ENCODE assay signal across 30 cellular contexts in the genomic region with DNA sequence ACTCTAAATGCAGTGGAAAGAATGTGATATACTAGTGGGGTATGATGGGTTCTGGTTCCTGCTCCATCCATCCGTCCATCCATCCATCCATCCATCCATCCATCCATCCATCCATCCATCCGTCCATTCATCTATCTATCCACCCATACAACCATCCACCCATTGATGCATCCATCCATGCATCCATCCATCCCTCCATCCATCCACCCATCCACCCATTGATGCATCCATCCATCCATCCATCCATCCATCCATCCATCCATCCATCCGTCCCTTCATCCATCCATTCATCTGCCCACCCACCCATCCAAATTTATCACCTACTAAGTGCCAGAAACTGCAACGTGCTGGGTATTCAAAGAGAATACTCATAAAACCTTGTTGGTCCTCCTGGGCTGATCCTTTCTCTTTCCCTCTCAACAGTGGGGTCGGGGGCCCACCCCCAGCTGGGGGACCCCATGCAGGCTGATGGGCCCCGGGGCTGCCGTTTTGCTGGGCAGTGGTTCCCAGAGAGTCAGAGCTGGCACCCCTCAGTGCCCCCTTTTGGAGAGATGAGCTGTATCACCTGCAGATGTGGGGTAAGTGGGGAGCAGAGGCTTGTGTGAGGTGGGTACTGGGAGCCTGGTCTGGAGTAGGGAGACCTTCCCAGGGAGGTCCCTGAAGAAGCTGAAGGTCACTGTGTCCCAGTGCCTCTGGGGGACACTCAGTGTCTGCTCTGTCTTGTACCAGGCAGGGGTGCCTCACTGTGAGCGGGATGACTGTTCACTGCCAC. TPM values are rescaled to one million over a fixed set of nuclear protein-coding genes. Genes with fewer than 3 reads are reported as not detected.
"Had no signal": no experiment of that assay in that cellular context is flagged by ENCODE, and none has a peak within 500 bp of the region (broad histone marks: within the 10 kb centered on the region; RNA-seq: fewer than 3 reads in every experiment).

No MANE protein-coding gene starts in this region.

- H3K27ac Mint-ChIP-seq: dendritic cell treated with granulocyte-macrophage colony-stimulating factor and Interleukin-4, amounts not matched to agents 40 ng/mL and 50 ng/mL, for 4 days; natural killer cell; type B pancreatic cell had no signal

- H3K4me3 Mint-ChIP-seq: dendritic cell treated with granulocyte-macrophage colony-stimulating factor and Interleukin-4, amounts not matched to agents 40 ng/mL and 50 ng/mL, for 4 days; natural killer cell; type B pancreatic cell had no signal

- H3K36me3 Mint-ChIP-seq: natural killer cell, type B pancreatic cell had no signal

- H3K4me1 ChIP-seq: colonic mucosa, esophagus squamous epithelium, heart right ventricle, left lung, parathyroid adenoma, prostate gland, right atrium auricular region, stomach, testis, tibial artery had no signal

- H3K4me3 ChIP-seq: colonic mucosa, esophagus squamous epithelium, heart right ventricle, left lung, prostate gland, right atrium auricular region, smooth muscle cell, stomach, testis, tibial artery had no signal

- DNase-seq: central memory CD4-positive, alpha-beta T cell; colonic mucosa; effector CD8-positive, alpha-beta T cell; erythroblast; esophagus squamous epithelium; foreskin melanocyte; glutamatergic neuron; heart right ventricle; hippocampal formation; left cardiac atrium; mammary epithelial cell; natural killer cell; stimulated activated CD4-positive, alpha-beta T cell treated with anti-CD3 and anti-CD28 coated beads, Interleukin-12 subunit alpha, Interleukin-12 subunit beta, amount 100 ng/mL, for 4 hours; stimulated activated CD4-positive, alpha-beta T cell treated with anti-CD3 and anti-CD28 coated beads, Interleukin-1b, Interleukin-23, amount 100 ng/mL, for 48 hours; stimulated activated CD4-positive, alpha-beta T cell treated with anti-CD3 and anti-CD28 coated beads, Interleukin-4, amount 100 ng/mL, for 1 hour; stimulated activated CD8-positive, alpha-beta memory T cell treated with anti-CD3 and anti-CD28 coated beads, Interleukin-4, amount 100 ng/mL, for 48 hours; stomach; testis had no signal

- FAIRE-seq: islet of Langerhans had no signal

- H3K9me3 ChIP-seq: colonic mucosa, esophagus squamous epithelium, heart right ventricle, left lung, prostate gland, right atrium auricular region, stomach, testis, tibial artery had no signal

- H3K36me3 ChIP-seq: colonic mucosa, esophagus squamous epithelium, left lung, prostate gland, right atrium auricular region had no signal

- ATAC-seq: heart right ventricle, left cardiac atrium, left lung, natural killer cell, sciatic nerve had no signal

- H3K4me1 Mint-ChIP-seq: natural killer cell had no signal

- H3K9me3 Mint-ChIP-seq: dendritic cell treated with granulocyte-macrophage colony-stimulating factor and Interleukin-4, amounts not matched to agents 40 ng/mL and 50 ng/mL, for 4 days; natural killer cell; type B pancreatic cell had no signal

- H3K27me3 ChIP-seq: colonic mucosa, right atrium auricular region, testis, tibial artery had no signal

- H3K27ac ChIP-seq: colonic mucosa, esophagus squamous epithelium, heart right ventricle, left lung, parathyroid adenoma, prostate gland, right atrium auricular region, stomach, testis, tibial artery had no signal

RNA-seq across cellular contexts. Expression of a gene that starts 8.5 kb away (rescaled TPM):
- total RNA-seq: mammary epithelial cell had no signal

RNA-seq across cellular contexts. Expression of a gene that starts 10.3 kb away (rescaled TPM):
- total RNA-seq: mammary epithelial cell, myocyte, natural killer cell, osteoblast, prostate gland, smooth muscle cell, stomach had no signal
